ENCODE assay signal across 15 cellular contexts in the genomic region with DNA sequence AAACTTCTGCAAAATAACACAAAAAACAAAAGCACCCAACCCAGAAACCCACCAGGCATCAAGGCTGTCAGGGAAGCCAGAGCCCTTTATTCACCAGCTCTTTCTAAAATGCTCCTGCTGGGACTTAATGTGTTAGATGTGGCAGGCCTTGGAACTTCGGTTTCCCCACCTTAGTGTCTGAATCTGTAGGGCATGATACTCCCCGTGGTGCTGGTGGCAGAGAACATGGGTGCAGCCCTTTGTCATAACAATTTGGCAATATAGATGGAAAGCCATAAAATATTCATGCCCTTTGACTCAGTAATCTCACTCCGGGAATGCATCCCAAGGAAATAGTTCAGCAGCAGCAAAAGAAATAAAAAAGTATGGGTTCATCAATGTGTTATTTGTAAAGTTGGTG. TPM values are rescaled to one million over a fixed set of nuclear protein-coding genes. Genes with fewer than 3 reads are reported as not detected.
DNase-seq lines count a peak whose midpoint lies in the region; ATAC-seq and TF ChIP-seq lines count a peak whose summit lies in the region.
"Had no signal": no experiment of that assay in that cellular context is flagged by ENCODE, and none has a peak within 500 bp of the region (broad histone marks: within the 10 kb centered on the region; RNA-seq: fewer than 3 reads in every experiment).

No MANE protein-coding gene starts in this region.

- WGBS in ovary, 3 donors = 16 to 24% (median 23%) methylated on average over 3 of the region's 3 CpGs
- 51% methylated on average over 3 of the region's 3 CpGs for WGBS in suprapubic skin

- intact Hi-C loops in ovary (cut with DNase I) = loop anchor here (5.0 kb wide), 3 partner anchors 80 to 230 kb away; a partner anchor contains a TSS

- H3K4me3 ChIP-seq in NB4 (ENCODE audit: low read depth, low read length) (no peak overlapping the region), ovary (no peak overlapping the region), suprapubic skin (no peak overlapping the region)

- TF ChIP-seq CTCF in NB4 (IDR thresholded peaks at IDR 0.05; ENCODE audit: low read depth, low read length) = no peak
- no peak for TF ChIP-seq CTCF in ovary (IDR thresholded peaks at IDR 0.05)
- no peak for TF ChIP-seq CTCF in suprapubic skin (IDR thresholded peaks at IDR 0.05)

- peak; percentile 44 for DNase-seq in EH (ENCODE audit: low read depth)
- peak; percentile 23 for DNase-seq in NB4 (ENCODE audit: low read depth)
- peak; percentile 29 for DNase-seq in fibroblast of peridontal ligament (ENCODE audit: extremely low read depth)
- DNase-seq in ovary = no peak
- no peak for DNase-seq in suprapubic skin (ENCODE audit: low spot score in 2 of 2)
- no peak for DNase-seq in stimulated activated CD4-positive, alpha-beta T cell treated with anti-CD3 and anti-CD28 coated beads, Interleukin-2, amount 100 ng/mL, for 24 hours
- DNase-seq: activated naive CD8-positive, alpha-beta T cell treated with anti-CD3 and anti-CD28 coated beads, Interleukin-2, amount 50 U/mL, for 24 hours; C1 segment of cervical spinal cord; NCI-H2029; NK-92 treated with Interleukin-12 subunit alpha and Interleukin-12 subunit beta, amount 100 ng/mL, for 24 hours; stimulated activated naive CD8-positive, alpha-beta T cell treated with anti-CD3 and anti-CD28 coated beads, Interleukin-15, amount 100 ng/mL, for 72 hours had no signal

- H3K4me1 ChIP-seq in ovary (ENCODE audit: insufficient read depth) (peaks cover 11% of the 10 kb centered on the region), suprapubic skin (peaks cover 21% of the 10 kb centered on the region)

- H3K27me3 ChIP-seq in ovary (no peaks in the 10 kb centered on the region), suprapubic skin (peaks cover 13% of the 10 kb centered on the region)

- no peak for TF ChIP-seq POLR2A in NB4 (IDR thresholded peaks at IDR 0.05; ENCODE audit: extremely low read depth, insufficient read length)
- no peak for TF ChIP-seq POLR2A in ovary (IDR thresholded peaks at IDR 0.05)
- TF ChIP-seq POLR2A in suprapubic skin (IDR thresholded peaks at IDR 0.05) = no peak

- ATAC-seq in GM18861 (IDR thresholded peaks at IDR 0.05; ENCODE audit: unreplicated experiment) = no peak
- no peak for ATAC-seq in HG03457 (IDR thresholded peaks at IDR 0.05; ENCODE audit: unreplicated experiment)
- ATAC-seq: activated CD4-positive, CD25-positive, alpha-beta regulatory T cell treated with anti-CD3 and anti-CD28 coated beads, Interleukin-2, amount 50 U/mL, for 24 hours; activated naive CD8-positive, alpha-beta T cell treated with anti-CD3 and anti-CD28 coated beads, Interleukin-2, amount 50 U/mL, for 24 hours had no signal

- H3K36me3 ChIP-seq in ovary = no peaks in the 10 kb centered on the region
- no peaks in the 10 kb centered on the region for H3K36me3 ChIP-seq in suprapubic skin

- H3K9me3 ChIP-seq in ovary = no peaks in the 10 kb centered on the region
- H3K9me3 ChIP-seq in suprapubic skin = no peaks in the 10 kb centered on the region

- H3K27ac ChIP-seq in ovary = peak overlapping the region; percentile 80 to 91
- H3K27ac ChIP-seq in suprapubic skin = no peak overlapping the region

- TF ChIP-seq EP300 in ovary (IDR thresholded peaks at IDR 0.05) = no peak
- no peak for TF ChIP-seq EP300 in suprapubic skin (IDR thresholded peaks at IDR 0.05)

RNA-seq across cellular contexts. Expression of a gene that starts 56.9 kb away (rescaled TPM):
- total RNA-seq in ovary (not detected), suprapubic skin (under 1 TPM in 1 of 4 donors, not detected in 3; 0.23 TPM)
- polyA plus RNA-seq in ovary = under 1 TPM in 1 of 2 donors, not detected in 1; 0.23 TPM
- total RNA-seq: pulmonary artery endothelial cell had no signal

Comparison
In these comparisons a context has a peak if more than half of its experiments do, and no peak if none do; other contexts are left out.
1. DNase-seq: peak in EH (single experiment), NB4 (single experiment) and fibroblast of peridontal ligament (single experiment); none in ovary (0 of 5), suprapubic skin (0 of 2) and stimulated activated CD4-positive, alpha-beta T cell treated with anti-CD3 and anti-CD28 coated beads, Interleukin-2, amount 100 ng/mL, for 24 hours (0 of 2).